ENCODE assay signal across 13 cellular contexts in the genomic region with DNA sequence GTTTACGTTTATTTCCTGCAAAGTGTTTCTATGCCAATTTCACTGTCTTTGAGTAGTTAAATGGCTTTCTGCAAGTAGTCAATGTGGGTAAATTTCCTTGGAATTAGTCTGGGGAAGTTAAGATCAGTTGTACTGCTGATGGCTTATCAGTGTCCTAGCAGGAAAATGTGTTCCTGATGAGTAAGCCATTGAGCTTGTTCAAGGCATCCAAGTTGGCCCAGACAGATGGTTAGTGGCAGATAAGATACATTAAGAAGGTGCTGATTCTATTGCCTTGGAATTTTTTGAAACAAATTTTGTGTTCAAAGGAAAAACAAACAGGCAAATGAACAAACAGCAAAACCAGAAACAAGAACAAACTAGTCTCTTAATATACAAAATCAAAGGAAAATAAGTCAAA.
DNase-seq lines count a peak whose midpoint lies in the region; ATAC-seq and TF ChIP-seq lines count a peak whose summit lies in the region.
"Had no signal": no experiment of that assay in that cellular context is flagged by ENCODE, and none has a peak within 500 bp of the region (broad histone marks: within the 10 kb centered on the region; RNA-seq: fewer than 3 reads in every experiment).

No MANE protein-coding gene starts in this region.

- ATAC-seq in RWPE2 (ENCODE audit: low read depth) (peak; percentile 75; the same call in 2 of the 3 replicates), HG03460 (IDR thresholded peaks at IDR 0.05; ENCODE audit: unreplicated experiment) (no peak), GM18873 (IDR thresholded peaks at IDR 0.05; ENCODE audit: low FRiP score, unreplicated experiment) (no peak)

- no peak for TF ChIP-seq CTCF in RWPE2 (IDR thresholded peaks at IDR 0.05; ENCODE audit: poor library complexity, severe bottlenecking)

- H3K27ac ChIP-seq in RWPE2 (ENCODE audit: poor library complexity, severe bottlenecking): peak overlapping the region; percentile 8
- H3K27ac ChIP-seq: 22Rv1 had no signal

- no peaks in the 10 kb centered on the region for H3K9me3 ChIP-seq in RWPE2 (ENCODE audit: severe bottlenecking)

- DNase-seq in DMS 273 (lab: John Stamatoyannopoulos, UW; ENCODE audit: unreplicated experiment): peak; percentile 13
- no peak for DNase-seq in DMS 273 treated with DMSO at 0.1 percent for 48 hours (lab: John Stamatoyannopoulos, UW)
- DNase-seq in RWPE2 (ENCODE audit: low spot score): no peak
- DNase-seq in fibroblast of peridontal ligament (ENCODE audit: extremely low read depth): peak; percentile 32
- peak; percentile 23 for DNase-seq in renal cortical epithelial cell (ENCODE audit: low read depth)
- no peak for DNase-seq in C1 segment of cervical spinal cord (lab: John Stamatoyannopoulos, UW)
- DNase-seq: activated gamma-delta T cell, Calu3, NCI-H1105, NCI-H345 had no signal

- H3K36me3 ChIP-seq in RWPE2 (ENCODE audit: low read depth): no peaks in the 10 kb centered on the region

- no peak overlapping the region for H3K4me3 ChIP-seq in RWPE2 (ENCODE audit: severe bottlenecking)

- H3K27me3 ChIP-seq in RWPE2 (ENCODE audit: insufficient read depth, poor library complexity, severe bottlenecking): no peaks in the 10 kb centered on the region

- peaks cover 8% of the 10 kb centered on the region for H3K4me1 ChIP-seq in RWPE2 (ENCODE audit: insufficient read depth, poor library complexity, severe bottlenecking)

Comparison
In these comparisons a context has a peak if more than half of its experiments do, and no peak if none do; other contexts are left out.
1. DNase-seq: peak in DMS 273 (single experiment), fibroblast of peridontal ligament (single experiment) and renal cortical epithelial cell (single experiment); none in DMS 273 treated with DMSO at 0.1 percent for 48 hours (single experiment), RWPE2 (single experiment) and C1 segment of cervical spinal cord (0 of 14).